ENCODE assay signal across 20 cellular contexts in genomic region chr4:120055795-120056194, GRCh38. TPM values are rescaled to one million over a fixed set of nuclear protein-coding genes. Genes with fewer than 3 reads are reported as not detected.
A peak's percentile ranks its signal among the peaks of the same experiment; 100 is the strongest.
DNase-seq lines count a peak whose midpoint lies in the region; ATAC-seq and TF ChIP-seq lines count a peak whose summit lies in the region.
"Had no signal": no experiment of that assay in that cellular context is flagged by ENCODE, and none has a peak within 500 bp of the region (broad histone marks: within the 10 kb centered on the region; RNA-seq: fewer than 3 reads in every experiment).

No MANE protein-coding gene starts in this region.

- H3K36me3 Mint-ChIP-seq in nephron (ENCODE audit: low read depth) = peaks cover 13% of the 10 kb centered on the region

- TF ChIP-seq CTCF in LNCaP clone FGC (IDR thresholded peaks at IDR 0.05; ENCODE audit: control insufficient read depth, extremely low read depth, insufficient read depth) (no peak), esophagus muscularis mucosa (IDR thresholded peaks at IDR 0.05) (no peak), nephron (IDR thresholded peaks at IDR 0.05; ENCODE audit: unreplicated experiment in 3 of 3) (no peak)

- no peak for TF ChIP-seq EP300 in esophagus muscularis mucosa (IDR thresholded peaks at IDR 0.05)

- H3K4me1 Mint-ChIP-seq in nephron = peaks cover 41% of the 10 kb centered on the region

- H3K36me3 ChIP-seq in esophagus muscularis mucosa = no peaks in the 10 kb centered on the region
- H3K36me3 ChIP-seq: Peyer's patch had no signal

- no peaks in the 10 kb centered on the region for H3K9me3 ChIP-seq in esophagus muscularis mucosa
- H3K9me3 ChIP-seq: BLaER1 treated with 17β-estradiol and CSF1 and Interleukin-3, amounts not matched to agents 10 nM and 100 nM; Peyer's patch had no signal

- peak overlapping the region; percentile 62 to 69 (median 67) for H3K27ac ChIP-seq in esophagus muscularis mucosa (replicated peaks in 1 of 4)
- H3K27ac ChIP-seq: BLaER1 treated with 17β-estradiol and CSF1 and Interleukin-3, amounts not matched to agents 10 nM and 100 nM; HL-60; Peyer's patch; SK-N-MC had no signal

- peak overlapping the region; percentile 1; the same call in 1 of the 2 replicates for H3K4me3 ChIP-seq in LNCaP clone FGC (ENCODE audit: low read depth, low read length)
- H3K4me3 ChIP-seq in esophagus muscularis mucosa = no peak overlapping the region
- H3K4me3 ChIP-seq: BLaER1 treated with 17β-estradiol and CSF1 and Interleukin-3, amounts not matched to agents 10 nM and 100 nM; Peyer's patch; SK-N-MC had no signal

- intact Hi-C loops in esophagus muscularis mucosa (cut with DNase I) = loop anchor here (10.0 kb wide), 1 partner anchor 561 kb away; no protein-coding TSS in a partner anchor

- peaks cover 0 to 47% (median 41%) of the 10 kb centered on the region in 4 donors for H3K4me1 ChIP-seq in esophagus muscularis mucosa

- H3K27ac Mint-ChIP-seq in nephron = peak overlapping the region in 2 of 3 experiments; percentile 81 to 90
- H3K27ac Mint-ChIP-seq: CD8-positive, alpha-beta T cell; HFFc6 had no signal

- no peak overlapping the region for H3K4me3 Mint-ChIP-seq in nephron
- H3K4me3 Mint-ChIP-seq: CD8-positive, alpha-beta T cell; HFFc6 had no signal

- TF ChIP-seq POLR2A in esophagus muscularis mucosa (IDR thresholded peaks at IDR 0.05; ENCODE audit: low read depth) = no peak

- WGBS in esophagus muscularis mucosa = 72% methylated on average over 1 of the region's 1 CpG

- no peaks in the 10 kb centered on the region for H3K27me3 Mint-ChIP-seq in nephron (ENCODE audit: low read depth)

- ATAC-seq in activated CD4-positive, CD25-positive, alpha-beta regulatory T cell treated with anti-CD3 and anti-CD28 coated beads, Interleukin-2, amount 50 U/mL, for 24 hours = no peak
- ATAC-seq: CD8-positive, alpha-beta T cell had no signal

- H3K9me3 Mint-ChIP-seq in nephron = no peaks in the 10 kb centered on the region
- H3K9me3 Mint-ChIP-seq: CD8-positive, alpha-beta T cell; HFFc6 had no signal

- DNase-seq in LNCaP clone FGC (ENCODE audit: low read depth) = peak; percentile 61
- DNase-seq in esophagus muscularis mucosa (ENCODE audit: extremely low spot score) = no peak
- no peak for DNase-seq in activated gamma-delta T cell treated with Interleukin-2 at 50 U/mL for 16 hours
- DNase-seq in NCI-H2081 treated with DMSO at 0.1 percent for 48 hours (lab: John Stamatoyannopoulos, UW) = no peak
- DNase-seq in NK-92 (lab: John Stamatoyannopoulos, UW; ENCODE audit: unreplicated experiment) = no peak
- DNase-seq: Calu3; CD8-positive, alpha-beta T cell; H7; NCI-H1092; NCI-H1436 treated with DMSO at 0.1 percent for 48 hours; NCI-H2029 treated with DMSO at 0.1 percent for 48 hours; NCI-H446; Peyer's patch; SHP77 had no signal

- H3K27me3 ChIP-seq in esophagus muscularis mucosa = no peaks in the 10 kb centered on the region
- H3K27me3 ChIP-seq: BLaER1 treated with 17β-estradiol and CSF1 and Interleukin-3, amounts not matched to agents 10 nM and 100 nM; Peyer's patch had no signal

RNA-seq across cellular contexts. Expression of gene MAD2L1, which starts 10.9 kb away (rescaled TPM):
- total RNA-seq in esophagus muscularis mucosa = 1 to 10 TPM in 2 of 4 donors, under 1 TPM in 2; under 0.01 to 2.1 (median 1.2) TPM
